Comparison of ENCODE assay signal across 1 cellular context in the genomic region with DNA sequence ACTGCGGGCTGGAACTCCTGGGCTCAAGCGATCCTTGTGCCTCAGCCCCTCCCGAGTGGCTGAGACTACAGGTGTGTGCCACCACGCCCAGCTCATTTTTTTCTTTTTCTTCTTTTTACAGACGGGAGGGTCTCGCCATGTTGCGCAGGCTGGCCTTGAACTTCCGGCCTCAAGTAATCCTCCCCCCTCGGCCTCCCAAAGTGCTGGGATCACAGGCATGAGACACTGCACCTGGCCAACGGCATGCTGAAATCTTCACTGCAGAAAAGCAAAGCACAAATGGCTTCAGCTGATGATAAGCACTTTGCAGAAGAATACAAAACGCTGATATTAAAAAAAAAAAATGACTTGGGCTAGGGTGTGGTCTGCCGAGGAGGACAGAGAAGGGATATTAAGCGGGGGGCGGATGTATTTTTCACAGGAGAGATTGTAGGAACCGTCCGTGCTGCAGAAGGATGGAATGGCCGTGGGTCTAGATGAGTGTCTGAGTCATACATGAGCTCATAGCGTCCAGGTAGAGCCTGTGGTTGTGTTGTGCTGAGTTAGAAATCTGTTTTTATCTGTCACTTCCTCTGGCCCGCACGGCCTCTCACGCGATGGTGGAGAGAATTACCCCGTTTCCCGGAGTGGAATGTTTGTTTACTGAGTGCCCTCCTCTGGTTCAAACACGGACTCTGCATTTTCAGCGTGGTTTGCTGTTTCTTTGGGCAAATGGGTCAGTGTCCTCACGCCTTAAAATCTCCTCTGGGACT.
A peak's percentile ranks its signal among the peaks of the same experiment; 100 is the strongest.
TF ChIP-seq lines count a peak whose summit lies in the region.

No MANE protein-coding gene starts in this region.

TF ChIP-seq in HEK293, 187 proteins besides CTCF, POLR2A, EP300 and RAD21 (continued from another document):
- TF ChIP-seq ZNF530 (tag by site-specific recombination; IDR thresholded peaks at IDR 0.05; ENCODE audit: low read depth), result no peak
- TF ChIP-seq, protein P1, sequence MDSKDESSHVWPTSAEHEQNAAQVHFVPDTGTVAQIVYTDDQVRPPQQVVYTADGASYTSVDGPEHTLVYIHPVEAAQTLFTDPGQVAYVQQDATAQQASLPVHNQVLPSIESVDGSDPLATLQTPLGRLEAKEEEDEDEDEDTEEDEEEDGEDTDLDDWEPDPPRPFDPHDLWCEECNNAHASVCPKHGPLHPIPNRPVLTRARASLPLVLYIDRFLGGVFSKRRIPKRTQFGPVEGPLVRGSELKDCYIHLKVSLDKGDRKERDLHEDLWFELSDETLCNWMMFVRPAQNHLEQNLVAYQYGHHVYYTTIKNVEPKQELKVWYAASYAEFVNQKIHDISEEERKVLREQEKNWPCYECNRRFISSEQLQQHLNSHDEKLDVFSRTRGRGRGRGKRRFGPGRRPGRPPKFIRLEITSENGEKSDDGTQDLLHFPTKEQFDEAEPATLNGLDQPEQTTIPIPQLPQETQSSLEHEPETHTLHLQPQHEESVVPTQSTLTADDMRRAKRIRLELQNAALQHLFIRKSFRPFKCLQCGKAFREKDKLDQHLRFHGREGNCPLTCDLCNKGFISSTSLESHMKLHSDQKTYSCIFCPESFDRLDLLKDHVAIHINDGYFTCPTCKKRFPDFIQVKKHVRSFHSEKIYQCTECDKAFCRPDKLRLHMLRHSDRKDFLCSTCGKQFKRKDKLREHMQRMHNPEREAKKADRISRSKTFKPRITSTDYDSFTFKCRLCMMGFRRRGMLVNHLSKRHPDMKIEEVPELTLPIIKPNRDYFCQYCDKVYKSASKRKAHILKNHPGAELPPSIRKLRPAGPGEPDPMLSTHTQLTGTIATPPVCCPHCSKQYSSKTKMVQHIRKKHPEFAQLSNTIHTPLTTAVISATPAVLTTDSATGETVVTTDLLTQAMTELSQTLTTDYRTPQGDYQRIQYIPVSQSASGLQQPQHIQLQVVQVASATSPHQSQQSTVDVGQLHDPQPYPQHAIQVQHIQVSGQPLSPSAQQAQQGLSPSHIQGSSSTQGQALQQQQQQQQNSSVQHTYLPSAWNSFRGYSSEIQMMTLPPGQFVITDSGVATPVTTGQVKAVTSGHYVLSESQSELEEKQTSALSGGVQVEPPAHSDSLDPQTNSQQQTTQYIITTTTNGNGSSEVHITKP (tag by site-specific recombination; IDR thresholded peaks at IDR 0.05), result peak; percentile 92
- no peak for TF ChIP-seq ZNF555 (tag by site-specific recombination; conservative IDR thresholded peaks at IDR 0.05)
- peak; percentile 56; the same call in 1 of the 2 replicates for TF ChIP-seq ZFP69B (tag by site-specific recombination; IDR thresholded peaks at IDR 0.05)
- TF ChIP-seq ZSCAN30 (tag by site-specific recombination; IDR thresholded peaks at IDR 0.05), result no peak
- no peak for TF ChIP-seq ZNF274 (IDR thresholded peaks at IDR 0.05; ENCODE audit: low read length)
- no peak for TF ChIP-seq ZNF274 (tag by site-specific recombination; IDR thresholded peaks at IDR 0.05; ENCODE audit: borderline replicate concordance)
- 0 out of 2 replicates have a peak, but pooled peaks have one; percentile 17 for TF ChIP-seq ZNF623 (tag by site-specific recombination; IDR thresholded peaks at IDR 0.05)
- no peak for TF ChIP-seq ZNF10 (tag by site-specific recombination; IDR thresholded peaks at IDR 0.05)
- no peak for TF ChIP-seq ZNF416 (tag by site-specific recombination; IDR thresholded peaks at IDR 0.05)
- TF ChIP-seq GFI1B (tag by site-specific recombination; IDR thresholded peaks at IDR 0.05), result peak; percentile 83
- TF ChIP-seq OSR2 (tag by site-specific recombination; IDR thresholded peaks at IDR 0.05), result no peak
- TF ChIP-seq, protein P2, sequence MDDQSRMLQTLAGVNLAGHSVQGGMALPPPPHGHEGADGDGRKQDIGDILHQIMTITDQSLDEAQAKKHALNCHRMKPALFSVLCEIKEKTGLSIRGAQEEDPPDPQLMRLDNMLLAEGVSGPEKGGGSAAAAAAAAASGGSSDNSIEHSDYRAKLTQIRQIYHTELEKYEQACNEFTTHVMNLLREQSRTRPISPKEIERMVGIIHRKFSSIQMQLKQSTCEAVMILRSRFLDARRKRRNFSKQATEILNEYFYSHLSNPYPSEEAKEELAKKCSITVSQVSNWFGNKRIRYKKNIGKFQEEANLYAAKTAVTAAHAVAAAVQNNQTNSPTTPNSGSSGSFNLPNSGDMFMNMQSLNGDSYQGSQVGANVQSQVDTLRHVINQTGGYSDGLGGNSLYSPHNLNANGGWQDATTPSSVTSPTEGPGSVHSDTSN (CRISPR knock-in tag; IDR thresholded peaks at IDR 0.05), result no peak
- no peak for TF ChIP-seq ZNF561 (tag by site-specific recombination; IDR thresholded peaks at IDR 0.05; ENCODE audit: borderline replicate concordance)
- TF ChIP-seq ZNF354C (tag by site-specific recombination; IDR thresholded peaks at IDR 0.05; ENCODE audit: borderline replicate concordance, low read depth), result no peak
- 0 out of 2 replicates have a peak, but pooled peaks have one; percentile 29 for TF ChIP-seq ZNF394 (tag by site-specific recombination; IDR thresholded peaks at IDR 0.05; ENCODE audit: borderline replicate concordance)
